ENCODE assay signal across 23 cellular contexts in the genomic region with DNA sequence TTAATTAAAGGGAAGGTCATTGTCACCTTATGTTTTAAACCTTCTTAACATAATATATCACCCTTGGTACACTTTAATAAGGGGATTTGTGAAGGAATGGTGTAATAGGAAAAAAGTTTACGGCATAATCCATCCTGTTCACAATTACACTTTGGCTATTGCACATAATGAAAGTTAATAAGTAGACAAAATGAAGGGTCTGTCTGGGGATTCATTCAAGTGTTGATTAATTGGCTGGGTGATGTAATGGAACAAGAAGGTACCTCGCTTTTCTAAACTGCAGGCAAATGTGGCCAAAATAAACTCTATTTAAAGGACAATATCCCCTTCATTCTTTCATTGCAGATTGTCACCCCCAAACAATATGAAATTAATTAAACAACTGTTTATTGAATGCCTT.
"Had no signal": no experiment of that assay in that cellular context is flagged by ENCODE, and none has a peak within 500 bp of the region (broad histone marks: within the 10 kb centered on the region; RNA-seq: fewer than 3 reads in every experiment).

No MANE protein-coding gene starts in this region.

- H3K27ac Mint-ChIP-seq: memory B cell; mesothelial cell of epicardium; natural killer cell; neural progenitor cell; stimulated activated memory B cell treated with anti-CD40 and anti-IgM and Interleukin-4, amounts not matched to agents 10 μg/mL and 1 μg/mL and 100 μg/mL, for 72 hours had no signal

- H3K4me3 Mint-ChIP-seq: memory B cell; mesothelial cell of epicardium; natural killer cell; neural progenitor cell; stimulated activated memory B cell treated with anti-CD40 and anti-IgM and Interleukin-4, amounts not matched to agents 10 μg/mL and 1 μg/mL and 100 μg/mL, for 72 hours had no signal

- FAIRE-seq: frontal cortex had no signal

- H3K27me3 Mint-ChIP-seq: memory B cell; stimulated activated memory B cell treated with anti-CD40 and anti-IgM and Interleukin-4, amounts not matched to agents 10 μg/mL and 1 μg/mL and 100 μg/mL, for 72 hours had no signal

- H3K9me3 Mint-ChIP-seq: neural progenitor cell had no signal

- H3K36me3 Mint-ChIP-seq: memory B cell; mesothelial cell of epicardium; natural killer cell; neural progenitor cell; stimulated activated memory B cell treated with anti-CD40 and anti-IgM and Interleukin-4, amounts not matched to agents 10 μg/mL and 1 μg/mL and 100 μg/mL, for 72 hours had no signal

- DNase-seq: cortex of kidney; dorsolateral prefrontal cortex; effector CD8-positive, alpha-beta T cell; heart left ventricle; hippocampal formation; left ventricle myocardium inferior; lower lobe of right lung; natural killer cell; nucleus accumbens; ovary; right lobe of liver; stimulated activated CD4-positive, alpha-beta T cell treated with anti-CD3 and anti-CD28 coated beads, Interleukin-15, amount 100 ng/mL, for 24 hours; stimulated activated CD4-positive, alpha-beta T cell treated with anti-CD3 and anti-CD28 coated beads, Interleukin-1b, Interleukin-23, amount 100 ng/mL, for 48 hours; stimulated activated CD4-positive, alpha-beta T cell treated with anti-CD3 and anti-CD28 coated beads, Interleukin-4, amount 100 ng/mL, for 24 hours; stomach; substantia nigra; transverse colon had no signal

- H3K4me1 Mint-ChIP-seq: memory B cell; natural killer cell; stimulated activated memory B cell treated with anti-CD40 and anti-IgM and Interleukin-4, amounts not matched to agents 10 μg/mL and 1 μg/mL and 100 μg/mL, for 72 hours had no signal

- ATAC-seq: esophagus mucosa; heart left ventricle; lower lobe of right lung; natural killer cell; right lobe of liver; stimulated activated memory B cell treated with anti-CD40 and anti-IgM and Interleukin-4, amounts not matched to agents 10 μg/mL and 1 μg/mL and 100 μg/mL, for 72 hours had no signal
